13 cellular contexts compared by ENCODE assay signal in the genomic region with DNA sequence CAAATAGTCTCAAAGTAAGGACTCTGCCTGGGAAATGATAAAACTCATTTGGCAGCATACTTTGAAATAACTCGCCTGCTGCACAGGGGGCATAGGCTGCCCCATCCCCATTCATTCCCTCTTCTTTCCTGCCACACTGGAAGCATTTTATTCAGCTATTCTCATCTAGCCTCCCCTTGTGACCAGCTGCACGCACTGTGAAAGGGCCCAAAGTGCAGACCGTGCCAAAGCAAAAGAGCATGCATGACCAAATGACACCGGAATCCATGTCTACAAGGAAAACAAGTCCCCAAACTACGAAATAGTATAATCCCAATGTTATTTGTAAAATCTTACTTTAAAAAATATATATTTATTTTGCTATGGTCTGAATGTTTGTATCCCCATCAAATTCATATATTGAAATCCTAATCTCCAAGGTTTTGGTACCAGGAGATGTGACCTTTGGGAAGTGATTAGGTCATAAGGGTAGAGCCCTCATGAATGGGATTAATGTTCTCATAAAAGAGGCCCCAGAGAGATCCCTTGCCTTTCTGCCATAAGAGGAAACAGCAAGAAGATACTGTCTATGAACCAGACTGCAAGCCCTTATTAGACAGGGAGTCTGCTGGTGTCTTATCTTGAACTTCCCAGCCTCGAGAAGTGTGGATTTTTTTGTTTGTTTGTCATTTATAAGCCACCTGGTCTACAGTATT.
DNase-seq lines count a peak whose midpoint lies in the region; ATAC-seq and TF ChIP-seq lines count a peak whose summit lies in the region.
"Had no signal": no experiment of that assay in that cellular context is flagged by ENCODE, and none has a peak within 500 bp of the region (broad histone marks: within the 10 kb centered on the region; RNA-seq: fewer than 3 reads in every experiment).

No MANE protein-coding gene starts in this region.

- TF ChIP-seq POLR2A in Peyer's patch (IDR thresholded peaks at IDR 0.05) (no peak), erythroblast (IDR thresholded peaks at IDR 0.05; ENCODE audit: low read length) (no peak)

- peaks cover 0 to 25% (median 0%) of the 10 kb centered on the region in 4 donors for H3K4me1 ChIP-seq in Peyer's patch

- DNase-seq in Peyer's patch (no peak), globus pallidus (ENCODE audit: low spot score) (peak; percentile 93), middle frontal gyrus (ENCODE audit: extremely low spot score, low spot score) (peak; percentile 20), erythroblast (lab: John Stamatoyannopoulos, UW) (no peak)
- DNase-seq: activated CD4-positive, alpha-beta T cell treated with anti-CD3 and anti-CD28 coated beads for 36 hours; CD4-positive, alpha-beta T cell; effector memory CD8-positive, alpha-beta T cell; psoas muscle; stimulated activated CD4-positive, alpha-beta T cell treated with anti-CD3 and anti-CD28 coated beads, Interleukin-2, amount 100 ng/mL, for 48 hours had no signal

- ATAC-seq in GM21390 (IDR thresholded peaks at IDR 0.05; ENCODE audit: unreplicated experiment) (no peak), HG03520 (IDR thresholded peaks at IDR 0.05; ENCODE audit: unreplicated experiment) (no peak), GM18868 (IDR thresholded peaks at IDR 0.05; ENCODE audit: unreplicated experiment) (no peak)
- ATAC-seq: activated CD4-positive, alpha-beta T cell treated with anti-CD3 and anti-CD28 coated beads for 36 hours; effector memory CD8-positive, alpha-beta T cell had no signal

- H3K4me3 ChIP-seq in Peyer's patch, result no peak overlapping the region
- H3K4me3 ChIP-seq: psoas muscle had no signal

- no peaks in the 10 kb centered on the region for H3K27me3 ChIP-seq in Peyer's patch

- no peaks in the 10 kb centered on the region for H3K36me3 ChIP-seq in Peyer's patch

- no peaks in the 10 kb centered on the region for H3K9me3 ChIP-seq in Peyer's patch
- H3K9me3 ChIP-seq: psoas muscle had no signal

- H3K27ac ChIP-seq in Peyer's patch (peak overlapping the region; percentile 18 to 54 (median 32)), temporal lobe (ENCODE audit: low read depth, low read length) (peak overlapping the region; percentile 80)

- no peak for TF ChIP-seq CTCF in Peyer's patch (IDR thresholded peaks at IDR 0.05)

Comparison
In these comparisons a context has a peak if more than half of its experiments do, and no peak if none do; other contexts are left out.
1. DNase-seq: peak in globus pallidus (single experiment) and middle frontal gyrus (single experiment); none in Peyer's patch (0 of 3) and erythroblast (0 of 2).